ENCODE assay signal across 29 cellular contexts in genomic region chr2:10032746-10033105, GRCh38. TPM values are rescaled to one million over a fixed set of nuclear protein-coding genes. Genes with fewer than 3 reads are reported as not detected.
"Had no signal": no experiment of that assay in that cellular context is flagged by ENCODE, and none has a peak within 500 bp of the region (broad histone marks: within the 10 kb centered on the region; RNA-seq: fewer than 3 reads in every experiment).

No MANE protein-coding gene starts in this region.

- ATAC-seq: gastrocnemius medialis, left colon, mucosa of descending colon, pancreas, sciatic nerve had no signal

- H3K27ac Mint-ChIP-seq: mesothelial cell of epicardium, nephron had no signal

- H3K9me3 ChIP-seq: gastrocnemius medialis, mucosa of descending colon, pancreas, stomach, thyroid gland, vagina had no signal

- H3K27me3 ChIP-seq: dorsolateral prefrontal cortex, gastrocnemius medialis, pancreas, stomach, thyroid gland, vagina had no signal

- H3K4me3 Mint-ChIP-seq: mesothelial cell of epicardium, nephron had no signal

- H3K9me3 Mint-ChIP-seq: mesothelial cell of epicardium, naive B cell, nephron had no signal

- H3K4me3 ChIP-seq: dorsolateral prefrontal cortex, gastrocnemius medialis, mucosa of descending colon, pancreas, smooth muscle cell, stomach, thyroid gland, vagina had no signal

- H3K36me3 Mint-ChIP-seq: mesothelial cell of epicardium, naive B cell had no signal

- H3K27me3 Mint-ChIP-seq: naive B cell had no signal

- H3K36me3 ChIP-seq: gastrocnemius medialis, pancreas, stomach, thyroid gland, vagina had no signal

- FAIRE-seq: pancreas had no signal

- DNase-seq: cerebellar nuclear complex; cortex of kidney; dorsolateral prefrontal cortex; effector CD4-positive, alpha-beta T cell; foreskin fibroblast; gastrocnemius medialis; head of caudate nucleus; left colon; left ventricle myocardium superior; mesenchymal stem cell; naive B cell; nucleus accumbens; retina; stimulated activated CD4-positive, alpha-beta T cell treated with anti-CD3 and anti-CD28 coated beads, Interleukin-12 subunit alpha, Interleukin-12 subunit beta, amount 100 ng/mL, for 4 hours; stimulated activated CD4-positive, alpha-beta T cell treated with anti-CD3 and anti-CD28 coated beads, Interleukin-1b, Interleukin-23, amount 100 ng/mL, for 48 hours; stimulated activated CD4-positive, alpha-beta T cell treated with anti-CD3 and anti-CD28 coated beads, Interleukin-4, amount 100 ng/mL, for 1 hour; stimulated activated CD8-positive, alpha-beta memory T cell treated with anti-CD3 and anti-CD28 coated beads, Interleukin-4, amount 100 ng/mL, for 48 hours; stimulated activated naive CD4-positive, alpha-beta T cell treated with Interleukin-2 at 50 U/mL for 16 hours; stomach; thyroid gland; trophoblast cell had no signal

- H3K4me2 ChIP-seq: smooth muscle cell had no signal

- H3K27ac ChIP-seq: dorsolateral prefrontal cortex, gastrocnemius medialis, pancreas, stomach, thyroid gland, vagina had no signal

RNA-seq across cellular contexts. Expression of gene CYS1, which starts 47.5 kb away (rescaled TPM):
- total RNA-seq: lung microvascular endothelial cell had no signal
